16 cellular contexts compared by ENCODE assay signal in genomic region chr1:209607795-209608178, GRCh38. TPM values are rescaled to one million over a fixed set of nuclear protein-coding genes. Genes with fewer than 3 reads are reported as not detected.
A peak's percentile ranks its signal among the peaks of the same experiment; 100 is the strongest.
DNase-seq lines count a peak whose midpoint lies in the region; ATAC-seq and TF ChIP-seq lines count a peak whose summit lies in the region.
"Had no signal": no experiment of that assay in that cellular context is flagged by ENCODE, and none has a peak within 500 bp of the region (broad histone marks: within the 10 kb centered on the region; RNA-seq: fewer than 3 reads in every experiment).

No MANE protein-coding gene starts in this region.

- H3K36me3 Mint-ChIP-seq in activated CD8-positive, alpha-beta T cell treated with anti-CD3 and anti-CD28 coated beads for 36 hours (ENCODE audit: low read depth), result no peaks in the 10 kb centered on the region
- H3K36me3 Mint-ChIP-seq in activated CD8-positive, alpha-beta T cell treated with anti-CD3 and anti-CD28 coated beads, Interleukin-2, amount 10 ng/mL, durations not matched to agents 7 days and 5 days (ENCODE audit: low read depth), result no peaks in the 10 kb centered on the region
- no peaks in the 10 kb centered on the region for H3K36me3 Mint-ChIP-seq in GM23338 (ENCODE audit: low read depth)
- H3K36me3 Mint-ChIP-seq in Caco-2 (ENCODE audit: insufficient read depth, unreplicated experiment), result no peaks in the 10 kb centered on the region

- H3K36me3 ChIP-seq in GM23338 (ENCODE audit: insufficient read depth) (no peaks in the 10 kb centered on the region), osteoblast (ENCODE audit: insufficient read depth, low read length) (no peaks in the 10 kb centered on the region), Caco-2 (ENCODE audit: control insufficient read depth, insufficient read depth, low read length) (no peaks in the 10 kb centered on the region)
- H3K36me3 ChIP-seq: esophagus muscularis mucosa, vagina had no signal

- no peak overlapping the region for H3K27ac ChIP-seq in GM23338 (ENCODE audit: low read depth)
- H3K27ac ChIP-seq in osteoblast (ENCODE audit: low read depth, low read length), result no peak overlapping the region
- H3K27ac ChIP-seq: esophagus muscularis mucosa, HL-60, vagina had no signal

- no peaks in the 10 kb centered on the region for H3F3A ChIP-seq in GM23338 (replicated peaks; ENCODE audit: low read depth)

- H3K4me1 ChIP-seq in GM23338 (ENCODE audit: insufficient read depth) (no peaks in the 10 kb centered on the region), osteoblast (ENCODE audit: insufficient read depth, low read length) (peaks cover 9% of the 10 kb centered on the region), Caco-2 (peaks cover 14% of the 10 kb centered on the region)
- H3K4me1 ChIP-seq: esophagus muscularis mucosa, vagina had no signal

- DNase-seq in activated CD8-positive, alpha-beta T cell treated with anti-CD3 and anti-CD28 coated beads for 36 hours, result no peak
- no peak for DNase-seq in activated CD8-positive, alpha-beta T cell treated with anti-CD3 and anti-CD28 coated beads, Interleukin-2, amount 10 ng/mL, durations not matched to agents 7 days and 5 days
- no peak for DNase-seq in GM23338 (ENCODE audit: low spot score)
- peak; percentile 91 for DNase-seq in osteoblast (ENCODE audit: insufficient read length, low spot score, missing footprints)
- DNase-seq in H4 (ENCODE audit: low spot score), result no peak
- no peak for DNase-seq in Caco-2
- DNase-seq in LoVo (ENCODE audit: low spot score), result no peak
- DNase-seq: activated CD4-positive, alpha-beta T cell treated with anti-CD3 and anti-CD28 coated beads, Interleukin-2, amount 50 U/mL, for 4 hours; DMS79; NCI-H1105; NCI-H82 had no signal

- H3K9me3 ChIP-seq in osteoblast (ENCODE audit: low read depth, low read length) (no peaks in the 10 kb centered on the region), Caco-2 (no peaks in the 10 kb centered on the region)
- H3K9me3 ChIP-seq: esophagus muscularis mucosa, vagina had no signal

- no peaks in the 10 kb centered on the region for H3K9me2 ChIP-seq in GM23338 (ENCODE audit: insufficient read depth)

- POLR2A ChIA-PET in activated CD8-positive, alpha-beta T cell treated with anti-CD3 and anti-CD28 coated beads for 36 hours (lab: Charles Lee), result interaction anchor here (0.6 to 1.6 kb wide), 3 partner anchors 10 to 35 kb away, joined by 3 to 4 read pairs (median 3); no protein-coding TSS in a partner anchor
- POLR2A ChIA-PET in activated CD8-positive, alpha-beta T cell treated with anti-CD3 and anti-CD28 coated beads, Interleukin-2, amount 10 ng/mL, durations not matched to agents 7 days and 5 days (lab: Charles Lee), result no interaction called here
- POLR2A ChIA-PET in Caco-2 (lab: Charles Lee), result no interaction called here

- H2AFZ ChIP-seq in GM23338 (no peak overlapping the region), osteoblast (ENCODE audit: low read length) (no peak overlapping the region)

- H3K4me3 ChIP-seq in GM23338, result no peak overlapping the region
- H3K4me3 ChIP-seq in osteoblast (ENCODE audit: insufficient read depth, low read length), result no peak overlapping the region
- no peak overlapping the region for H3K4me3 ChIP-seq in Caco-2 (ENCODE audit: low read depth, low read length)
- H3K4me3 ChIP-seq: esophagus muscularis mucosa, vagina had no signal

- ATAC-seq in activated CD8-positive, alpha-beta T cell treated with anti-CD3 and anti-CD28 coated beads for 36 hours, result peak; percentile 38
- no peak for ATAC-seq in activated CD8-positive, alpha-beta T cell treated with anti-CD3 and anti-CD28 coated beads, Interleukin-2, amount 10 ng/mL, durations not matched to agents 7 days and 5 days
- no peak for ATAC-seq in GM23338
- peak; percentile 9 for ATAC-seq in HG03457 (IDR thresholded peaks at IDR 0.05; ENCODE audit: unreplicated experiment)

- intact Hi-C loops in activated CD8-positive, alpha-beta T cell treated with anti-CD3 and anti-CD28 coated beads for 36 hours (cut with micrococcal nuclease), result loop anchor here (1.0 to 10.0 kb wide), 2 partner anchors 90 to 137 kb away; no protein-coding TSS in a partner anchor
- intact Hi-C loops in Caco-2 (cut with micrococcal nuclease; ENCODE audit: unreplicated experiment), result no loop called here

- CTCF ChIA-PET in activated CD8-positive, alpha-beta T cell treated with anti-CD3 and anti-CD28 coated beads for 36 hours (lab: Charles Lee), result interaction anchor here (1.3 to 3.8 kb wide), 9 partner anchors 8 to 140 kb away, joined by 3 to 15 read pairs (median 5); partner anchors contain the start of gene LAMB3
- CTCF ChIA-PET in activated CD8-positive, alpha-beta T cell treated with anti-CD3 and anti-CD28 coated beads, Interleukin-2, amount 10 ng/mL, durations not matched to agents 7 days and 5 days (lab: Charles Lee), result interaction anchor here (0.7 to 1.5 kb wide), 5 partner anchors 68 to 215 kb away, joined by 3 read pairs; partner anchors contain the start of gene G0S2
- CTCF ChIA-PET in Caco-2 (lab: Charles Lee), result interaction anchor here (0.8 kb wide), 1 partner anchor 38 kb away, joined by 4 read pairs; no protein-coding TSS in a partner anchor

- H3K9me3 Mint-ChIP-seq in activated CD8-positive, alpha-beta T cell treated with anti-CD3 and anti-CD28 coated beads for 36 hours, result no peaks in the 10 kb centered on the region
- no peaks in the 10 kb centered on the region for H3K9me3 Mint-ChIP-seq in activated CD8-positive, alpha-beta T cell treated with anti-CD3 and anti-CD28 coated beads, Interleukin-2, amount 10 ng/mL, durations not matched to agents 7 days and 5 days (ENCODE audit: insufficient read depth)
- H3K9me3 Mint-ChIP-seq in GM23338, result no peaks in the 10 kb centered on the region; the same call in 2 of the 3 replicates
- no peaks in the 10 kb centered on the region for H3K9me3 Mint-ChIP-seq in Caco-2 (ENCODE audit: unreplicated experiment)

- no peaks in the 10 kb centered on the region for H3K4me1 Mint-ChIP-seq in activated CD8-positive, alpha-beta T cell treated with anti-CD3 and anti-CD28 coated beads for 36 hours (ENCODE audit: low read depth)
- peaks cover 16% of the 10 kb centered on the region for H3K4me1 Mint-ChIP-seq in activated CD8-positive, alpha-beta T cell treated with anti-CD3 and anti-CD28 coated beads, Interleukin-2, amount 10 ng/mL, durations not matched to agents 7 days and 5 days (ENCODE audit: low read depth)
- H3K4me1 Mint-ChIP-seq in GM23338 (no peaks in the 10 kb centered on the region), Caco-2 (ENCODE audit: low read depth, unreplicated experiment) (no peaks in the 10 kb centered on the region)

- H3K27me3 ChIP-seq in GM23338 (ENCODE audit: insufficient read depth), result no peaks in the 10 kb centered on the region
- H3K27me3 ChIP-seq in osteoblast (ENCODE audit: insufficient read depth, low read length), result no peaks in the 10 kb centered on the region
- no peaks in the 10 kb centered on the region for H3K27me3 ChIP-seq in Caco-2 (replicated peaks; ENCODE audit: control insufficient read depth, insufficient read depth, low read length)
- H3K27me3 ChIP-seq: esophagus muscularis mucosa, vagina had no signal

- H3K27me3 Mint-ChIP-seq in activated CD8-positive, alpha-beta T cell treated with anti-CD3 and anti-CD28 coated beads for 36 hours, result no peaks in the 10 kb centered on the region
- H3K27me3 Mint-ChIP-seq in activated CD8-positive, alpha-beta T cell treated with anti-CD3 and anti-CD28 coated beads, Interleukin-2, amount 10 ng/mL, durations not matched to agents 7 days and 5 days (ENCODE audit: low read depth), result no peaks in the 10 kb centered on the region
- H3K27me3 Mint-ChIP-seq in GM23338 (ENCODE audit: insufficient read depth, low read depth, poor library complexity) (peaks cover 2% of the 10 kb centered on the region), Caco-2 (ENCODE audit: insufficient read depth, unreplicated experiment) (no peaks in the 10 kb centered on the region)

- H3K4me3 Mint-ChIP-seq in activated CD8-positive, alpha-beta T cell treated with anti-CD3 and anti-CD28 coated beads for 36 hours, result no peak overlapping the region
- no peak overlapping the region for H3K4me3 Mint-ChIP-seq in activated CD8-positive, alpha-beta T cell treated with anti-CD3 and anti-CD28 coated beads, Interleukin-2, amount 10 ng/mL, durations not matched to agents 7 days and 5 days
- H3K4me3 Mint-ChIP-seq in GM23338, result no peak overlapping the region
- H3K4me3 Mint-ChIP-seq in Caco-2 (ENCODE audit: unreplicated experiment), result no peak overlapping the region

- H3K4me2 ChIP-seq in GM23338, result no peak overlapping the region
- H3K4me2 ChIP-seq in osteoblast (ENCODE audit: insufficient read depth, low read length), result no peak overlapping the region

- H4K20me1 ChIP-seq in GM23338 (replicated peaks; ENCODE audit: insufficient read depth), result no peaks in the 10 kb centered on the region
- no peaks in the 10 kb centered on the region for H4K20me1 ChIP-seq in osteoblast (ENCODE audit: insufficient read depth, low read length)

- TF ChIP-seq CTCF in activated CD8-positive, alpha-beta T cell treated with anti-CD3 and anti-CD28 coated beads for 36 hours (IDR thresholded peaks at IDR 0.05), result no peak
- TF ChIP-seq CTCF in GM23338 (conservative IDR thresholded peaks at IDR 0.05; ENCODE audit: low read depth in 2 of 2), result no peak
- no peak for TF ChIP-seq CTCF in osteoblast (IDR thresholded peaks at IDR 0.05; ENCODE audit: extremely low read depth, low read depth, low read length)
- TF ChIP-seq CTCF in Caco-2 (IDR thresholded peaks at IDR 0.05; ENCODE audit: insufficient read depth in 1 of 2, low read depth in 1 of 2, low read length in 1 of 2, severe bottlenecking in 1 of 2, unreplicated experiment in 1 of 2), result no peak

- H3K79me2 ChIP-seq in GM23338 (replicated peaks; ENCODE audit: insufficient read depth), result no peaks in the 10 kb centered on the region
- no peaks in the 10 kb centered on the region for H3K79me2 ChIP-seq in osteoblast (ENCODE audit: insufficient read depth, low read length)

- H3K27ac Mint-ChIP-seq in activated CD8-positive, alpha-beta T cell treated with anti-CD3 and anti-CD28 coated beads for 36 hours, result no peak overlapping the region
- H3K27ac Mint-ChIP-seq in activated CD8-positive, alpha-beta T cell treated with anti-CD3 and anti-CD28 coated beads, Interleukin-2, amount 10 ng/mL, durations not matched to agents 7 days and 5 days, result no peak overlapping the region
- peak overlapping the region; percentile 39; the same call in 1 of the 2 replicates for H3K27ac Mint-ChIP-seq in GM23338
- H3K27ac Mint-ChIP-seq in Caco-2 (ENCODE audit: unreplicated experiment), result no peak overlapping the region

- no TSS peak for BruUV-seq in Caco-2 (replicated peaks; lab: Mats Ljungman, UMichigan)

RNA-seq across cellular contexts. Expression of gene CAMK1G, which starts 24.3 kb away (rescaled TPM):
- not detected for total RNA-seq in activated CD8-positive, alpha-beta T cell treated with anti-CD3 and anti-CD28 coated beads for 36 hours
- total RNA-seq in activated CD8-positive, alpha-beta T cell treated with anti-CD3 and anti-CD28 coated beads, Interleukin-2, amount 10 ng/mL, durations not matched to agents 7 days and 5 days, result not detected
- total RNA-seq in GM23338 (2014; rRNA removed; shearing (Covaris generic)), result 0.76 and 2.8 TPM in 2 replicates
- polyA plus RNA-seq in GM23338 (2016; fragmentation: Nextera tagmentation; extraction: Ambion mirVana), result 0.09 and 0.32 TPM in 2 replicates
- total RNA-seq in osteoblast (under 0.01 and 0.72 TPM in 2 replicates), Caco-2 (2022) (not detected in 2 replicates)
- not detected in 2 replicates for total RNA-seq in H4 (2014; rRNA removed; shearing (Covaris generic))
- total RNA-seq: A172, vagina had no signal

RNA-seq across cellular contexts. Expression of gene LAMB3, which starts 44.4 kb away (rescaled TPM):
- total RNA-seq in activated CD8-positive, alpha-beta T cell treated with anti-CD3 and anti-CD28 coated beads for 36 hours, result under 1 TPM; 0.60 to 0.70 TPM
- total RNA-seq in activated CD8-positive, alpha-beta T cell treated with anti-CD3 and anti-CD28 coated beads, Interleukin-2, amount 10 ng/mL, durations not matched to agents 7 days and 5 days, result under 1 TPM; 0.78 to 0.84 TPM
- 0.52 and 0.93 TPM in 2 replicates for total RNA-seq in GM23338 (2014; rRNA removed; shearing (Covaris generic))
- 0.05 and 0.19 TPM in 2 replicates for polyA plus RNA-seq in GM23338 (2016; fragmentation: Nextera tagmentation; extraction: Ambion mirVana)
- 5.4 and 9.7 TPM in 2 replicates for total RNA-seq in osteoblast
- total RNA-seq in H4 (2014; rRNA removed; shearing (Covaris generic)), result 1.3 and 1.8 TPM in 2 replicates
- total RNA-seq in Caco-2 (2022), result 112 and 125 TPM in 2 replicates

Comparison
In these comparisons a context has a peak if more than half of its experiments do, and no peak if none do; other contexts are left out.
1. ATAC-seq: peak in activated CD8-positive, alpha-beta T cell treated with anti-CD3 and anti-CD28 coated beads for 36 hours (single experiment) and HG03457 (single experiment); none in activated CD8-positive, alpha-beta T cell treated with anti-CD3 and anti-CD28 coated beads, Interleukin-2, amount 10 ng/mL, durations not matched to agents 7 days and 5 days (single experiment) and GM23338 (single experiment).
2. RNA of gene LAMB3, which starts 44.4 kb away (total RNA-seq): 112 to 125 TPM in Caco-2; 5.4 to 9.7 TPM in osteoblast, 1.3 to 1.8 TPM in H4, 0.78 to 0.84 TPM in activated CD8-positive, alpha-beta T cell treated with anti-CD3 and anti-CD28 coated beads, Interleukin-2, amount 10 ng/mL, durations not matched to agents 7 days and 5 days, 0.60 to 0.70 TPM in activated CD8-positive, alpha-beta T cell treated with anti-CD3 and anti-CD28 coated beads for 36 hours and 0.52 to 0.93 TPM in GM23338; every median in the first group is over 10 times any median in the second.